In genomic region chr5:143837306-143837848, GRCh38 we compare ENCODE assay signal across 18 cellular contexts. TPM values are rescaled to one million over a fixed set of nuclear protein-coding genes. Genes with fewer than 3 reads are reported as not detected.
DNase-seq lines count a peak whose midpoint lies in the region; ATAC-seq and TF ChIP-seq lines count a peak whose summit lies in the region.
"Had no signal": no experiment of that assay in that cellular context is flagged by ENCODE, and none has a peak within 500 bp of the region (broad histone marks: within the 10 kb centered on the region; RNA-seq: fewer than 3 reads in every experiment).

No MANE protein-coding gene starts in this region.

- H3K27me3 ChIP-seq in GM23338 (ENCODE audit: insufficient read depth), result no peaks in the 10 kb centered on the region

- no peak for TF ChIP-seq CTCF in GM23338 (conservative IDR thresholded peaks at IDR 0.05; ENCODE audit: low read depth in 2 of 2)
- no peak for TF ChIP-seq CTCF in fibroblast of pulmonary artery (IDR thresholded peaks at IDR 0.05; ENCODE audit: low read length, missing control alignments)

- H3K4me1 Mint-ChIP-seq in GM23338, result no peaks in the 10 kb centered on the region

- ATAC-seq in GM23338, result no peak
- no peak for ATAC-seq in HG02798 (IDR thresholded peaks at IDR 0.05; ENCODE audit: poor library complexity, unreplicated experiment)
- ATAC-seq: psoas muscle had no signal

- H3K4me1 ChIP-seq in GM23338 (ENCODE audit: insufficient read depth), result no peaks in the 10 kb centered on the region
- H3K4me1 ChIP-seq: psoas muscle had no signal

- H3K9me2 ChIP-seq in GM23338 (ENCODE audit: insufficient read depth), result peaks cover 11% of the 10 kb centered on the region; the same call in 1 of the 2 replicates

- no peaks in the 10 kb centered on the region for H3K27me3 Mint-ChIP-seq in GM23338 (ENCODE audit: insufficient read depth, low read depth, poor library complexity)
- H3K27me3 Mint-ChIP-seq: activated CD4-positive, alpha-beta memory T cell treated with anti-CD3 and anti-CD28 coated beads for 36 hours; dendritic cell treated with granulocyte-macrophage colony-stimulating factor and Interleukin-4, amounts not matched to agents 40 ng/mL and 50 ng/mL, for 4 days had no signal

- H2AFZ ChIP-seq in GM23338, result 0 out of 2 replicates have a peak overlapping the region, but pooled peaks have one; percentile 33

- H3K4me2 ChIP-seq in GM23338, result no peak overlapping the region

- H3F3A ChIP-seq in GM23338 (replicated peaks; ENCODE audit: low read depth), result no peaks in the 10 kb centered on the region

- H3K27ac ChIP-seq in GM23338 (ENCODE audit: low read depth), result no peak overlapping the region
- H3K27ac ChIP-seq: C4-2B, psoas muscle had no signal

- peak; percentile 15 for DNase-seq in AG08396 (ENCODE audit: low spot score)
- DNase-seq in GM23338 (ENCODE audit: low spot score), result no peak
- peak; percentile 97 for DNase-seq in NCI-H69 (lab: John Stamatoyannopoulos, UW)
- peak; percentile 39 for DNase-seq in fibroblast of pulmonary artery (ENCODE audit: low read depth)
- no peak for DNase-seq in hippocampal formation (lab: John Stamatoyannopoulos, UW)
- DNase-seq in iPS-NIHi11 (ENCODE audit: low spot score), result no peak
- DNase-seq in NCI-H526 (lab: John Stamatoyannopoulos, UW), result no peak
- DNase-seq: activated CD4-positive, alpha-beta memory T cell treated with anti-CD3 and anti-CD28 coated beads for 36 hours; activated naive CD4-positive, alpha-beta T cell; NCI-H82; psoas muscle had no signal

- H3K36me3 ChIP-seq in GM23338 (ENCODE audit: insufficient read depth), result no peaks in the 10 kb centered on the region

- no peaks in the 10 kb centered on the region for H3K36me3 Mint-ChIP-seq in GM23338 (ENCODE audit: low read depth)
- H3K36me3 Mint-ChIP-seq: activated CD4-positive, alpha-beta memory T cell treated with anti-CD3 and anti-CD28 coated beads for 36 hours had no signal

- no peaks in the 10 kb centered on the region for H4K20me1 ChIP-seq in GM23338 (replicated peaks; ENCODE audit: insufficient read depth)

- H3K4me3 ChIP-seq in GM23338 (no peak overlapping the region), fibroblast of pulmonary artery (replicated peaks; ENCODE audit: low read depth, low read length) (no peak overlapping the region)
- H3K4me3 ChIP-seq: psoas muscle had no signal

- H3K9me3 Mint-ChIP-seq in GM23338, result no peaks in the 10 kb centered on the region
- H3K9me3 Mint-ChIP-seq: activated CD4-positive, alpha-beta memory T cell treated with anti-CD3 and anti-CD28 coated beads for 36 hours; dendritic cell treated with granulocyte-macrophage colony-stimulating factor and Interleukin-4, amounts not matched to agents 40 ng/mL and 50 ng/mL, for 4 days; T-helper 1 cell treated with Interleukin-12 subunit alpha and Interleukin-12 subunit beta and Interleukin-4 antibody, amounts not matched to agents 30 μg/mL and 1 μg/mL, for 36 hours had no signal

- no peak overlapping the region for H3K27ac Mint-ChIP-seq in GM23338
- H3K27ac Mint-ChIP-seq: activated CD4-positive, alpha-beta memory T cell treated with anti-CD3 and anti-CD28 coated beads for 36 hours; dendritic cell treated with granulocyte-macrophage colony-stimulating factor and Interleukin-4, amounts not matched to agents 40 ng/mL and 50 ng/mL, for 4 days; T-helper 1 cell treated with Interleukin-12 subunit alpha and Interleukin-12 subunit beta and Interleukin-4 antibody, amounts not matched to agents 30 μg/mL and 1 μg/mL, for 36 hours had no signal

- H3K4me3 Mint-ChIP-seq in GM23338, result no peak overlapping the region
- H3K4me3 Mint-ChIP-seq: activated CD4-positive, alpha-beta memory T cell treated with anti-CD3 and anti-CD28 coated beads for 36 hours; dendritic cell treated with granulocyte-macrophage colony-stimulating factor and Interleukin-4, amounts not matched to agents 40 ng/mL and 50 ng/mL, for 4 days; T-helper 1 cell treated with Interleukin-12 subunit alpha and Interleukin-12 subunit beta and Interleukin-4 antibody, amounts not matched to agents 30 μg/mL and 1 μg/mL, for 36 hours had no signal

- H3K79me2 ChIP-seq in GM23338 (replicated peaks; ENCODE audit: insufficient read depth), result no peaks in the 10 kb centered on the region

TF ChIP-seq in GM23338, 12 proteins besides CTCF, POLR2A, EP300 and RAD21:
- TF ChIP-seq ZNF114 (CRISPR knock-in tag; IDR thresholded peaks at IDR 0.05) (no peak), NANOG (IDR thresholded peaks at IDR 0.05; ENCODE audit: borderline replicate concordance) (no peak)

RNA-seq across cellular contexts. Expression of gene HMHB1, which starts 25.4 kb away (rescaled TPM):
- total RNA-seq in GM23338 (2014; rRNA removed; shearing (Covaris generic)), result not detected in 2 replicates
- polyA plus RNA-seq in GM23338 (2016; fragmentation: Nextera tagmentation; extraction: Ambion mirVana), result not detected in 2 replicates
- total RNA-seq: activated CD4-positive, alpha-beta memory T cell treated with anti-CD3 and anti-CD28 coated beads for 36 hours; glomerular endothelial cell; H1; lung microvascular endothelial cell; psoas muscle had no signal
- polyA plus RNA-seq: H1, psoas muscle had no signal

Comparison
In these comparisons a context has a peak if more than half of its experiments do, and no peak if none do; other contexts are left out.
1. DNase-seq: peak in AG08396 (single experiment), NCI-H69 (single experiment) and fibroblast of pulmonary artery (single experiment); none in GM23338 (single experiment), hippocampal formation (0 of 2), iPS-NIHi11 (single experiment) and NCI-H526 (0 of 2).